In the genomic region with DNA sequence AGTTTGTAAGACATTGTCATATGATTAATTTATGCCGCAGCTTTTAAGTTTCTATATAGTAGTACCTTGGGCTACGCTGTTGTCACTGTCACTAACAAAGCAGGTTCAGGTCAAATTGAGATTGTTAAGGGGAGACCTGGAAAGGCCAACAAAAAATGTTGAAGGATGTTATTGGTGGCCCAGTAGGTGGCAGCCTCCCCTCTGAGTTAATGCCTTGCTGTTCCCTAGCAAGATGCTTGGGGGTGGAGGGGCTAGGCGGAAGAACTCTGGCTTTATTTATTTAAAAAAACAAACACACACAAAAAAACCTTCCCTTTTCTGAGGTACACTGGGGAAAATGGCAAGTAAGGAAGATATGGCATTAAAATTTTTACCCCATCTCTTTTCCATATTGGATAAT, we compare ENCODE assay signal across 8 cellular contexts.
DNase-seq lines count a peak whose midpoint lies in the region; ATAC-seq, FAIRE-seq and TF ChIP-seq lines count a peak whose summit lies in the region.

No MANE protein-coding gene starts in this region.

- H3K4me3 ChIP-seq in DOHH2 (ENCODE audit: low read length) (no peak overlapping the region), endothelial cell of umbilical vein (replicated peaks in 1 of 3; ENCODE audit: insufficient read depth in 1 of 3, low read depth in 1 of 3, low read length in 3 of 3) (no peak overlapping the region), testis (no peak overlapping the region)

- H3K79me2 ChIP-seq in DOHH2 (ENCODE audit: control insufficient read depth, low read length) (no peaks in the 10 kb centered on the region), endothelial cell of umbilical vein (ENCODE audit: control insufficient read depth, insufficient read depth, low read length) (no peaks in the 10 kb centered on the region)

- peak; percentile 71 for ATAC-seq in HG02759 (IDR thresholded peaks at IDR 0.05; ENCODE audit: unreplicated experiment)

- CTCF ChIA-PET in endothelial cell of umbilical vein (lab: Charles Lee): interaction anchor here (0.8 kb wide), 1 partner anchor 19 kb away, joined by 3 read pairs; no protein-coding TSS in a partner anchor

- intact Hi-C loops in endothelial cell of umbilical vein (cut with micrococcal nuclease): loop anchor here (5.0 kb wide), 1 partner anchor 788 kb away; a partner anchor contains a TSS
- intact Hi-C loops in testis (cut with DNase I; ENCODE audit: low total_unique reads): no loop called here

- no peak overlapping the region for H3K4me2 ChIP-seq in DOHH2 (ENCODE audit: low read length)
- no peak overlapping the region for H3K4me2 ChIP-seq in endothelial cell of umbilical vein (ENCODE audit: insufficient read depth, low read length)

- H3K9ac ChIP-seq in endothelial cell of umbilical vein (replicated peaks; ENCODE audit: extremely low read depth, insufficient read depth, low read length): no peak overlapping the region

- H3K4me1 ChIP-seq in DOHH2 (ENCODE audit: control insufficient read depth, low read length): no peaks in the 10 kb centered on the region
- H3K4me1 ChIP-seq in endothelial cell of umbilical vein (ENCODE audit: control insufficient read depth, extremely low read depth, insufficient read depth, low read length): no peaks in the 10 kb centered on the region
- H3K4me1 ChIP-seq in testis: no peaks in the 10 kb centered on the region

- dilution Hi-C loops in endothelial cell of umbilical vein (cut with MboI; ENCODE audit: extremely low pct_ligation_motif_present, low sequenced_read_pairs): no loop called here

- no peaks in the 10 kb centered on the region for H3F3A ChIP-seq in DOHH2 (ENCODE audit: control insufficient read depth, insufficient read depth)

- POLR2A ChIA-PET in endothelial cell of umbilical vein (lab: Charles Lee): no interaction called here

- H3K36me3 ChIP-seq in DOHH2 (ENCODE audit: control insufficient read depth, low read length) (no peaks in the 10 kb centered on the region), endothelial cell of umbilical vein (ENCODE audit: control insufficient read depth in 2 of 2, extremely low read depth in 1 of 2, insufficient read depth in 2 of 2, low read length in 2 of 2) (no peaks in the 10 kb centered on the region), testis (ENCODE audit: low read depth, missing control alignments) (no peaks in the 10 kb centered on the region)

- no peak for TF ChIP-seq POLR2A in endothelial cell of umbilical vein (IDR thresholded peaks at IDR 0.05; ENCODE audit: low read depth, low read length)
- TF ChIP-seq POLR2A in testis (IDR thresholded peaks at IDR 0.05): no peak

- no TSS peak for BruUV-seq in endothelial cell of umbilical vein (replicated peaks; lab: Mats Ljungman, UMichigan)

- H3K9me2 ChIP-seq in DOHH2 (replicated peaks; ENCODE audit: control insufficient read depth, low read length): no peaks in the 10 kb centered on the region

- no peaks in the 10 kb centered on the region for H3K9me1 ChIP-seq in endothelial cell of umbilical vein (replicated peaks; ENCODE audit: control insufficient read depth, extremely low read depth, insufficient read depth, low read length)

- no peaks in the 10 kb centered on the region for H3K9me3 ChIP-seq in DOHH2 (ENCODE audit: control insufficient read depth, insufficient read depth, low read length)
- H3K9me3 ChIP-seq in endothelial cell of umbilical vein (replicated peaks; ENCODE audit: control insufficient read depth, insufficient read depth, low read length): no peaks in the 10 kb centered on the region
- no peaks in the 10 kb centered on the region for H3K9me3 ChIP-seq in testis

- no peak for FAIRE-seq in endothelial cell of umbilical vein (lab: Jason Lieb, UNC)

- peaks cover 8% of the 10 kb centered on the region; the same call in 1 of the 2 replicates for H3K27me3 ChIP-seq in DOHH2 (ENCODE audit: control insufficient read depth, low read length)
- peaks cover 0 to 14% of the 10 kb centered on the region in 2 experiments for H3K27me3 ChIP-seq in endothelial cell of umbilical vein (ENCODE audit: control insufficient read depth in 2 of 2, insufficient read depth in 2 of 2, low read length in 2 of 2)
- no peaks in the 10 kb centered on the region for H3K27me3 ChIP-seq in testis

- H2AFZ ChIP-seq in endothelial cell of umbilical vein (ENCODE audit: low read depth, low read length): no peak overlapping the region

- H3K27ac ChIP-seq in DOHH2 (ENCODE audit: low read depth, low read length): no peak overlapping the region
- H3K27ac ChIP-seq in endothelial cell of umbilical vein (ENCODE audit: insufficient read depth, low read depth, low read length): no peak overlapping the region
- H3K27ac ChIP-seq in testis: no peak overlapping the region

- WGBS in testis, 2 donors: 62 to 69% methylated on average over 3 of the region's 3 CpGs

- H4K20me1 ChIP-seq in DOHH2 (ENCODE audit: control insufficient read depth, insufficient read depth, low read depth, low read length) (no peaks in the 10 kb centered on the region), endothelial cell of umbilical vein (replicated peaks; ENCODE audit: control insufficient read depth, extremely low read depth, insufficient read depth, low read length) (no peaks in the 10 kb centered on the region)

- TF ChIP-seq CTCF in DOHH2 (IDR thresholded peaks at IDR 0.05; ENCODE audit: low read depth, low read length, poor library complexity, severe bottlenecking) (peak; percentile 59), endothelial cell of umbilical vein (IDR thresholded peaks at IDR 0.05; ENCODE audit: extremely low read depth in 1 of 2, insufficient read depth in 1 of 2, low read depth in 1 of 2, low read length in 2 of 2) (peak; percentile 18 to 38), testis (IDR thresholded peaks at IDR 0.05) (peak in 1 of 3 experiments; percentile 45)

- DNase-seq in NCI-H69 (lab: John Stamatoyannopoulos, UW) (peak; percentile 80), endothelial cell of umbilical vein (ENCODE audit: low read depth, low spot score) (peak; percentile 11), testis (peak; percentile 20), cortex of kidney (lab: John Stamatoyannopoulos, UW) (no peak), cerebellum (ENCODE audit: low spot score) (no peak), NCI-H446 (lab: John Stamatoyannopoulos, UW) (no peak)

TF ChIP-seq in endothelial cell of umbilical vein, 7 proteins besides CTCF, POLR2A, EP300 and RAD21:
- no peak for TF ChIP-seq EZH2 (IDR thresholded peaks at IDR 0.05; ENCODE audit: borderline replicate concordance, low read depth, low read length, severe bottlenecking)
- TF ChIP-seq, protein P1, sequence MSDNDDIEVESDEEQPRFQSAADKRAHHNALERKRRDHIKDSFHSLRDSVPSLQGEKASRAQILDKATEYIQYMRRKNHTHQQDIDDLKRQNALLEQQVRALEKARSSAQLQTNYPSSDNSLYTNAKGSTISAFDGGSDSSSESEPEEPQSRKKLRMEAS (IDR thresholded peaks at IDR 0.05; ENCODE audit: insufficient read depth, insufficient read length): no peak
- no peak for TF ChIP-seq JUN (IDR thresholded peaks at IDR 0.05; ENCODE audit: borderline replicate concordance, insufficient read depth, insufficient read length, low read depth)
- TF ChIP-seq FOS (IDR thresholded peaks at IDR 0.05; ENCODE audit: borderline replicate concordance, insufficient read depth, low read length): no peak
- TF ChIP-seq MYC (IDR thresholded peaks at IDR 0.05; ENCODE audit: low read depth, low read length): no peak
- TF ChIP-seq POLR2AphosphoS5 (IDR thresholded peaks at IDR 0.05; ENCODE audit: insufficient read depth, low read depth, low read length): no peak
- TF ChIP-seq GATA2 (IDR thresholded peaks at IDR 0.05; ENCODE audit: insufficient read depth, insufficient read length, low read depth, low read length): no peak

Comparison
In these comparisons a context has a peak if more than half of its experiments do, and no peak if none do; other contexts are left out.
1. DNase-seq: peak in NCI-H69 (single experiment), endothelial cell of umbilical vein (single experiment) and testis (single experiment); none in cortex of kidney (single experiment), cerebellum (single experiment) and NCI-H446 (0 of 2).